In the genomic region with DNA sequence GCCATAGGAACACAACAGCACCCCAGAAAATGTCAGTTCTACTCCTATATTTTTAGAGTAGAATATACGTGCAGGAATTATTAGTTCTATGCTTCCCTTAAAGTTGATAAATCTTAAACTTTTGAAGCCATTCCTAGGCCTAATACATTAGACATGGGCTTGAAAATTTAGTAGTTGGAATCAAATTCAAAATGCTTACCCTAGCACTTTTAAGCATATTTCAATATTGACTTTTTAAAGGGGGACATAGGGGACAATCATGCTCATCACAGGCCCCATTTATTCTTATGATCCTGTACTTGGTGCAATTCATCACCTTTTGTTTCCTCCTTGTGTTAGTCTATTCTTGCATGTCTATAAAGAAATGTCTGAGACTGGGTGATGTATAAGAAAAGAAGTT, we compare ENCODE assay signal across 1 cellular context.
TF ChIP-seq lines count a peak whose summit lies in the region.

No MANE protein-coding gene starts in this region.

TF ChIP-seq in GM23338, 12 proteins besides CTCF, POLR2A, EP300 and RAD21 (continued from another document):
- no peak for TF ChIP-seq ZNF462 (CRISPR knock-in tag; IDR thresholded peaks at IDR 0.05)
- no peak for TF ChIP-seq ZNF331 (CRISPR knock-in tag; IDR thresholded peaks at IDR 0.05; ENCODE audit: low read depth)
- TF ChIP-seq NANOG (IDR thresholded peaks at IDR 0.05; ENCODE audit: borderline replicate concordance) = no peak
- TF ChIP-seq REST (IDR thresholded peaks at IDR 0.05; ENCODE audit: unreplicated experiment) = no peak
- TF ChIP-seq STAT1 (IDR thresholded peaks at IDR 0.05; ENCODE audit: unreplicated experiment) = no peak
- no peak for TF ChIP-seq EZH2phosphoT487 (IDR thresholded peaks at IDR 0.05; ENCODE audit: unreplicated experiment)
- TF ChIP-seq CREB1 (CRISPR knock-in tag; IDR thresholded peaks at IDR 0.05; ENCODE audit: low read depth) = no peak
- no peak for TF ChIP-seq POLR2AphosphoS5 (IDR thresholded peaks at IDR 0.05; ENCODE audit: low read depth)
- no peak for TF ChIP-seq ZNF114 (CRISPR knock-in tag; IDR thresholded peaks at IDR 0.05)
- TF ChIP-seq EZH2 (IDR thresholded peaks at IDR 0.05; ENCODE audit: low read depth, unreplicated experiment) = no peak
